ENCODE assay signal across 19 cellular contexts in genomic region chr20:58614984-58615760, GRCh38.
"Had no signal": no experiment of that assay in that cellular context is flagged by ENCODE, and none has a peak within 500 bp of the region (broad histone marks: within the 10 kb centered on the region; RNA-seq: fewer than 3 reads in every experiment).

No MANE protein-coding gene starts in this region.

- H3K4me1 ChIP-seq: parathyroid adenoma, upper lobe of left lung had no signal

- DNase-seq: activated CD4-positive, alpha-beta memory T cell treated with anti-CD3 and anti-CD28 coated beads for 36 hours; activated CD4-positive, alpha-beta T cell treated with anti-CD3 and anti-CD28 coated beads for 36 hours; activated CD8-positive, alpha-beta memory T cell treated with anti-CD3 and anti-CD28 coated beads, Interleukin-2, amount 10 ng/mL, durations not matched to agents 7 days and 5 days; activated naive CD4-positive, alpha-beta T cell treated with anti-CD3 and anti-CD28 coated beads, Interleukin-2, amount 10 ng/mL, durations not matched to agents 7 days and 5 days; activated T-cell treated with anti-CD3 and anti-CD28 coated beads, Interleukin-2, amount 50 U/mL, for 1 hour; dorsolateral prefrontal cortex; islet precursor cell; stimulated activated CD4-positive, alpha-beta T cell treated with anti-CD3 and anti-CD28 coated beads, Interleukin-12 subunit alpha, Interleukin-12 subunit beta, amount 100 ng/mL, for 4 hours; stimulated activated CD4-positive, alpha-beta T cell treated with anti-CD3 and anti-CD28 coated beads, Interleukin-2, amount 100 ng/mL, for 24 hours; stomach; testis had no signal

- ATAC-seq: activated CD4-positive, alpha-beta T cell treated with anti-CD3 and anti-CD28 coated beads for 36 hours; activated CD8-positive, alpha-beta memory T cell treated with anti-CD3 and anti-CD28 coated beads, Interleukin-2, amount 10 ng/mL, durations not matched to agents 7 days and 5 days; gastroesophageal sphincter; left lobe of liver; naive thymus-derived CD8-positive, alpha-beta T cell had no signal

- H3K27me3 ChIP-seq: ascending aorta, dorsolateral prefrontal cortex, gastroesophageal sphincter, hepatocyte, testis, upper lobe of left lung had no signal

- H3K27ac ChIP-seq: dorsolateral prefrontal cortex, gastroesophageal sphincter, hepatocyte, neutrophil, parathyroid adenoma, stomach, testis, upper lobe of left lung had no signal

- H3K4me3 ChIP-seq: ascending aorta, dorsolateral prefrontal cortex, gastroesophageal sphincter, hepatocyte, stomach, testis, upper lobe of left lung had no signal

- H3K36me3 ChIP-seq: ascending aorta, gastroesophageal sphincter, neutrophil, stomach, upper lobe of left lung had no signal

- H3K9me3 ChIP-seq: ascending aorta, gastroesophageal sphincter, neutrophil, testis, upper lobe of left lung had no signal
